1 cellular context compared by ENCODE assay signal in genomic region chr3:142604940-142605339, GRCh38.
TF ChIP-seq lines count a peak whose summit lies in the region.

No MANE protein-coding gene starts in this region.

TF ChIP-seq in SK-N-SH, 30 proteins besides CTCF, POLR2A, EP300 and RAD21 (continued from another document):
- TF ChIP-seq, protein P1, sequence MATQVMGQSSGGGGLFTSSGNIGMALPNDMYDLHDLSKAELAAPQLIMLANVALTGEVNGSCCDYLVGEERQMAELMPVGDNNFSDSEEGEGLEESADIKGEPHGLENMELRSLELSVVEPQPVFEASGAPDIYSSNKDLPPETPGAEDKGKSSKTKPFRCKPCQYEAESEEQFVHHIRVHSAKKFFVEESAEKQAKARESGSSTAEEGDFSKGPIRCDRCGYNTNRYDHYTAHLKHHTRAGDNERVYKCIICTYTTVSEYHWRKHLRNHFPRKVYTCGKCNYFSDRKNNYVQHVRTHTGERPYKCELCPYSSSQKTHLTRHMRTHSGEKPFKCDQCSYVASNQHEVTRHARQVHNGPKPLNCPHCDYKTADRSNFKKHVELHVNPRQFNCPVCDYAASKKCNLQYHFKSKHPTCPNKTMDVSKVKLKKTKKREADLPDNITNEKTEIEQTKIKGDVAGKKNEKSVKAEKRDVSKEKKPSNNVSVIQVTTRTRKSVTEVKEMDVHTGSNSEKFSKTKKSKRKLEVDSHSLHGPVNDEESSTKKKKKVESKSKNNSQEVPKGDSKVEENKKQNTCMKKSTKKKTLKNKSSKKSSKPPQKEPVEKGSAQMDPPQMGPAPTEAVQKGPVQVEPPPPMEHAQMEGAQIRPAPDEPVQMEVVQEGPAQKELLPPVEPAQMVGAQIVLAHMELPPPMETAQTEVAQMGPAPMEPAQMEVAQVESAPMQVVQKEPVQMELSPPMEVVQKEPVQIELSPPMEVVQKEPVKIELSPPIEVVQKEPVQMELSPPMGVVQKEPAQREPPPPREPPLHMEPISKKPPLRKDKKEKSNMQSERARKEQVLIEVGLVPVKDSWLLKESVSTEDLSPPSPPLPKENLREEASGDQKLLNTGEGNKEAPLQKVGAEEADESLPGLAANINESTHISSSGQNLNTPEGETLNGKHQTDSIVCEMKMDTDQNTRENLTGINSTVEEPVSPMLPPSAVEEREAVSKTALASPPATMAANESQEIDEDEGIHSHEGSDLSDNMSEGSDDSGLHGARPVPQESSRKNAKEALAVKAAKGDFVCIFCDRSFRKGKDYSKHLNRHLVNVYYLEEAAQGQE (IDR thresholded peaks at IDR 0.05; ENCODE audit: low read depth, low read length) = no peak
- no peak for TF ChIP-seq ELF1 (IDR thresholded peaks at IDR 0.05)
- no peak for TF ChIP-seq SIN3A (IDR thresholded peaks at IDR 0.05; ENCODE audit: borderline replicate concordance, low read depth, low read length)
- TF ChIP-seq FOSL2 (IDR thresholded peaks at IDR 0.05; ENCODE audit: borderline replicate concordance, low read depth) = no peak
TF ChIP-seq in SK-N-SH: peak in this region for 0.
